ENCODE assay signal across 8 cellular contexts in genomic region chr13:30355405-30355741, GRCh38. TPM values are rescaled to one million over a fixed set of nuclear protein-coding genes. Genes with fewer than 3 reads are reported as not detected.
DNase-seq lines count a peak whose midpoint lies in the region; ATAC-seq, FAIRE-seq and TF ChIP-seq lines count a peak whose summit lies in the region.

No MANE protein-coding gene starts in this region.

- no peaks in the 10 kb centered on the region for H3K27me3 Mint-ChIP-seq in effector memory CD8-positive, alpha-beta T cell

- no peak overlapping the region for H3K4me3 Mint-ChIP-seq in effector memory CD8-positive, alpha-beta T cell

- no peak overlapping the region for H3K27ac ChIP-seq in pancreas

- H3K36me3 Mint-ChIP-seq in effector memory CD8-positive, alpha-beta T cell (ENCODE audit: insufficient read depth) = peaks cover 8% of the 10 kb centered on the region

- intact Hi-C loops in pancreas (cut with DNase I) = no loop called here

- peaks cover 7 to 15% of the 10 kb centered on the region in 2 donors for H3K4me1 Mint-ChIP-seq in effector memory CD8-positive, alpha-beta T cell (ENCODE audit: low read depth in 2 of 2)

- FAIRE-seq in pancreas (lab: Jason Lieb, UNC) = no peak

- peaks cover 5 to 8% of the 10 kb centered on the region in 2 donors for H3K9me3 Mint-ChIP-seq in effector memory CD8-positive, alpha-beta T cell

- no peaks in the 10 kb centered on the region for H3K27me3 ChIP-seq in pancreas

- TF ChIP-seq POLR2A in NB4 (IDR thresholded peaks at IDR 0.05; ENCODE audit: extremely low read depth, insufficient read length) = no peak

- no peaks in the 10 kb centered on the region for H3K4me1 ChIP-seq in pancreas

- no peak overlapping the region for H3K4me3 ChIP-seq in GM12875 (ENCODE audit: low read depth, low read length)
- H3K4me3 ChIP-seq in NB4 (ENCODE audit: low read depth, low read length) = no peak overlapping the region
- H3K4me3 ChIP-seq in pancreas = no peak overlapping the region

- TF ChIP-seq CTCF in GM12875 (IDR thresholded peaks at IDR 0.05; ENCODE audit: borderline replicate concordance, insufficient read depth, low read depth, low read length) (peak; percentile 70), NB4 (IDR thresholded peaks at IDR 0.05; ENCODE audit: low read depth, low read length) (peak; percentile 1), pancreas (IDR thresholded peaks at IDR 0.05) (no peak)

- no peak overlapping the region for H3K27ac Mint-ChIP-seq in effector memory CD8-positive, alpha-beta T cell

- ATAC-seq in effector memory CD8-positive, alpha-beta T cell (replicated peaks) = peak; percentile 65
- ATAC-seq in pancreas = peak in 3 of 4 donors; percentile 57 to 79 (median 58)
- ATAC-seq in HG02623 (IDR thresholded peaks at IDR 0.05; ENCODE audit: unreplicated experiment) = no peak
- ATAC-seq in GM18502 (IDR thresholded peaks at IDR 0.05; ENCODE audit: poor library complexity, unreplicated experiment) = no peak

- WGBS in pancreas, 2 donors = 30 to 41% methylated on average over 7 of the region's 7 CpGs

- DNase-seq in NB4 (ENCODE audit: low read depth) (peak; percentile 54), pancreas (peak in 1 of 6 donors; percentile 24), T1000 (lab: John Stamatoyannopoulos, UW) (no peak), DMS53 treated with DMSO at 0.1 percent for 48 hours (lab: John Stamatoyannopoulos, UW; ENCODE audit: unreplicated experiment) (no peak)
- DNase-seq in effector memory CD8-positive, alpha-beta T cell = no peak

- no peaks in the 10 kb centered on the region for H3K36me3 ChIP-seq in pancreas

- no peaks in the 10 kb centered on the region for H3K9me3 ChIP-seq in pancreas

RNA-seq across cellular contexts. Expression of gene KATNAL1, which starts 48.0 kb away (rescaled TPM):
- total RNA-seq in pancreas = 1 to 10 TPM; 2.4 to 9.3 (median 3.7) TPM
- 1 to 10 TPM; 1.1 to 2.2 TPM for polyA plus RNA-seq in pancreas

Comparison
In these comparisons a context has a peak if more than half of its experiments do, and no peak if none do; other contexts are left out.
1. CTCF ChIP-seq: peak in GM12875 (single experiment) and NB4 (single experiment); none in pancreas (0 of 4).
2. ATAC-seq: peak in effector memory CD8-positive, alpha-beta T cell (single experiment) and pancreas (3 of 4); none in HG02623 (single experiment) and GM18502 (single experiment).